Comparison of ENCODE assay signal across 14 cellular contexts in the genomic region with DNA sequence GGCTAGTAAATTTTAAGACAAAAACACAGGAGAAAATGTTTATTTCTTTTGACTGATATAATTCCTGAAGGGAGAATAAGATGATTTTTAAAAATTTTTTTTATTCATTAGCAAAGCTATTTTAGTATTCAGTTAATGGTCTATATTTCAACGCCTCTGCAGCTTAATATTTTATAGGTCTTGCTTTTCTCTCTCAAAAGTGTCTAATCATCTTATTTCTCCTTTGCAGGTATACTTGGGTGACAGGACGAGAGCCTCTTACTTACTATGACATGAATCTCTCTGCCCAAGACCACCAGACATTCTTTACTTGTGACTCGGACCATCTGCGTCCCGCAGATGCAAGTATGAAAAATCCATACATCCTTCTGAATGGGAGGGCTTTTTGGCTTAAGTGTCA.
A peak's percentile ranks its signal among the peaks of the same experiment; 100 is the strongest.
DNase-seq lines count a peak whose midpoint lies in the region; ATAC-seq and TF ChIP-seq lines count a peak whose summit lies in the region.
"Had no signal": no experiment of that assay in that cellular context is flagged by ENCODE, and none has a peak within 500 bp of the region (broad histone marks: within the 10 kb centered on the region; RNA-seq: fewer than 3 reads in every experiment).

No MANE protein-coding gene starts in this region.

- no peaks in the 10 kb centered on the region for H3K27me3 Mint-ChIP-seq in GM23338 (ENCODE audit: insufficient read depth, low read depth, poor library complexity)
- H3K27me3 Mint-ChIP-seq: CD8-positive, alpha-beta memory T cell had no signal

- H3K27me3 ChIP-seq in GM23338 (ENCODE audit: insufficient read depth) = no peaks in the 10 kb centered on the region
- H3K27me3 ChIP-seq in adipocyte (replicated peaks; ENCODE audit: control insufficient read depth, insufficient read depth, low read length) = no peaks in the 10 kb centered on the region
- no peaks in the 10 kb centered on the region for H3K27me3 ChIP-seq in mesenchymal stem cell (ENCODE audit: control insufficient read depth in 1 of 2, insufficient read depth in 1 of 2, low read length in 2 of 2)
- H3K27me3 ChIP-seq: BLaER1 had no signal

- H2BK5ac ChIP-seq in mesenchymal stem cell (ENCODE audit: low read depth, low read length, poor library complexity, severe bottlenecking) = peak overlapping the region; percentile 66

- no peak overlapping the region for H3K4me2 ChIP-seq in GM23338
- H3K4me2 ChIP-seq in mesenchymal stem cell (ENCODE audit: low read length, poor library complexity, severe bottlenecking) = no peak overlapping the region
- H3K4me2 ChIP-seq: BLaER1 had no signal

- H3K36me3 ChIP-seq in GM23338 (ENCODE audit: insufficient read depth) (no peaks in the 10 kb centered on the region), adipocyte (ENCODE audit: control insufficient read depth, insufficient read depth, low read length, severe bottlenecking) (no peaks in the 10 kb centered on the region), mesenchymal stem cell (ENCODE audit: control insufficient read depth in 1 of 2, insufficient read depth in 2 of 2, low read depth in 1 of 2, low read length in 2 of 2) (no peaks in the 10 kb centered on the region)
- H3K36me3 ChIP-seq: BLaER1 had no signal

- no peaks in the 10 kb centered on the region for H3K9me3 Mint-ChIP-seq in GM23338
- H3K9me3 Mint-ChIP-seq: CD8-positive, alpha-beta memory T cell had no signal

- peaks cover 5% of the 10 kb centered on the region; the same call in 2 of the 3 replicates for H3K36me3 Mint-ChIP-seq in GM23338 (ENCODE audit: low read depth)

- no peak overlapping the region for H3K23ac ChIP-seq in mesenchymal stem cell (ENCODE audit: low read length in 2 of 2)

- H3K27ac ChIP-seq in GM23338 (ENCODE audit: low read depth) (no peak overlapping the region), mesenchymal stem cell (ENCODE audit: low read length, poor library complexity, severe bottlenecking) (no peak overlapping the region)
- H3K27ac ChIP-seq: BLaER1 had no signal

- H3K18ac ChIP-seq in mesenchymal stem cell (ENCODE audit: low read depth in 1 of 2, low read length in 2 of 2) = no peak overlapping the region

- no peaks in the 10 kb centered on the region for H3F3A ChIP-seq in GM23338 (replicated peaks; ENCODE audit: low read depth)

- peaks cover 20% of the 10 kb centered on the region for H3K4me1 ChIP-seq in GM23338 (ENCODE audit: insufficient read depth)
- peaks cover 43% of the 10 kb centered on the region for H3K4me1 ChIP-seq in adipocyte (ENCODE audit: control insufficient read depth, insufficient read depth, low read length)
- H3K4me1 ChIP-seq in mesenchymal stem cell (ENCODE audit: control insufficient read depth, insufficient read depth, low read depth, low read length) = peaks cover 2% of the 10 kb centered on the region
- H3K4me1 ChIP-seq: BLaER1, Caco-2 had no signal

- H2BK12ac ChIP-seq in mesenchymal stem cell (ENCODE audit: low read length in 2 of 2) = no peak overlapping the region

- ATAC-seq in GM23338 (no peak), HG03521 (IDR thresholded peaks at IDR 0.05; ENCODE audit: unreplicated experiment) (no peak), HG02759 (IDR thresholded peaks at IDR 0.05; ENCODE audit: unreplicated experiment) (no peak)
- ATAC-seq: HepG2 had no signal

- H3K4me1 Mint-ChIP-seq in GM23338 = peaks cover 23% of the 10 kb centered on the region

- H2BK15ac ChIP-seq in mesenchymal stem cell (ENCODE audit: low read depth, poor library complexity, severe bottlenecking) = no peak overlapping the region

- H4K20me1 ChIP-seq in GM23338 (replicated peaks; ENCODE audit: insufficient read depth) = no peaks in the 10 kb centered on the region
- H4K20me1 ChIP-seq: BLaER1 had no signal

- peaks cover 5% of the 10 kb centered on the region for H3K79me1 ChIP-seq in mesenchymal stem cell (replicated peaks; ENCODE audit: low read length, poor library complexity, severe bottlenecking)

- no peak overlapping the region for H2AK5ac ChIP-seq in mesenchymal stem cell (ENCODE audit: low read length, severe bottlenecking)

- H3K9me3 ChIP-seq in adipocyte (ENCODE audit: control insufficient read depth, low read length) = no peaks in the 10 kb centered on the region
- no peaks in the 10 kb centered on the region for H3K9me3 ChIP-seq in mesenchymal stem cell (ENCODE audit: control insufficient read depth, low read length)
- H3K9me3 ChIP-seq: BLaER1, Caco-2 had no signal

- H3K4me3 Mint-ChIP-seq in GM23338 = no peak overlapping the region
- H3K4me3 Mint-ChIP-seq: CD8-positive, alpha-beta memory T cell had no signal

- no peak overlapping the region for H4K91ac ChIP-seq in mesenchymal stem cell (ENCODE audit: low read length)

- no peak for TF ChIP-seq CTCF in GM23338 (conservative IDR thresholded peaks at IDR 0.05; ENCODE audit: low read depth in 2 of 2)

- WGBS in mesenchymal stem cell = 77% methylated on average over 2 of the region's 5 CpGs

- no peak overlapping the region for H2BK120ac ChIP-seq in mesenchymal stem cell (ENCODE audit: low read depth, low read length)

- H3K14ac ChIP-seq in mesenchymal stem cell (ENCODE audit: low read length in 2 of 2) = no peak overlapping the region

- no peak for DNase-seq in GM23338 (ENCODE audit: low spot score)
- DNase-seq in adipocyte (ENCODE audit: low read depth) = no peak
- DNase-seq in mesenchymal stem cell = no peak
- DNase-seq in NCI-H1694 treated with DMSO at 0.1 percent for 48 hours (lab: John Stamatoyannopoulos, UW) = no peak
- DNase-seq: AML-193; Caco-2; CD8-positive, alpha-beta memory T cell; DMS53; GM23248; H7 had no signal

- H3K9ac ChIP-seq in adipocyte (ENCODE audit: low read length) = peak overlapping the region; percentile 22
- peak overlapping the region; percentile 74 for H3K9ac ChIP-seq in mesenchymal stem cell (ENCODE audit: low read length)
- H3K9ac ChIP-seq: BLaER1, GM23248 had no signal

- no peak overlapping the region for H3K4ac ChIP-seq in mesenchymal stem cell (ENCODE audit: low read depth in 1 of 2, low read length in 2 of 2)

- peak overlapping the region; percentile 66; the same call in 1 of the 2 replicates for H3K27ac Mint-ChIP-seq in GM23338
- H3K27ac Mint-ChIP-seq: CD8-positive, alpha-beta memory T cell had no signal

- H3K79me2 ChIP-seq in GM23338 (replicated peaks; ENCODE audit: insufficient read depth) = no peaks in the 10 kb centered on the region

- H3K4me3 ChIP-seq in GM23338 (no peak overlapping the region), adipocyte (ENCODE audit: low read length) (no peak overlapping the region), mesenchymal stem cell (ENCODE audit: insufficient read depth in 1 of 2, low read depth in 1 of 2, low read length in 2 of 2) (no peak overlapping the region)
- H3K4me3 ChIP-seq: BLaER1, GM23248 had no signal

- H2AFZ ChIP-seq in GM23338 = no peak overlapping the region
- no peak overlapping the region for H2AFZ ChIP-seq in mesenchymal stem cell (ENCODE audit: low read depth, low read length)
- H2AFZ ChIP-seq: GM23248 had no signal

- H3K9me2 ChIP-seq in GM23338 (ENCODE audit: insufficient read depth) = no peaks in the 10 kb centered on the region

- H4K8ac ChIP-seq in mesenchymal stem cell (ENCODE audit: low read length) = no peak overlapping the region

TF ChIP-seq in GM23338, 12 proteins besides CTCF, POLR2A, EP300 and RAD21:
- TF ChIP-seq EZH2phosphoT487 (IDR thresholded peaks at IDR 0.05; ENCODE audit: unreplicated experiment) = no peak
